In genomic region chr4:101527186-101527585, GRCh38 we compare ENCODE assay signal across 9 cellular contexts.
DNase-seq lines count a peak whose midpoint lies in the region; TF ChIP-seq lines count a peak whose summit lies in the region.
"Had no signal": no experiment of that assay in that cellular context is flagged by ENCODE, and none has a peak within 500 bp of the region (broad histone marks: within the 10 kb centered on the region; RNA-seq: fewer than 3 reads in every experiment).

No MANE protein-coding gene starts in this region.

- CTCF ChIA-PET in CD4-positive, alpha-beta memory T cell (lab: Charles Lee; ENCODE audit: partially characterized antibody), result interaction anchor here (1.9 kb wide), 1 partner anchor 1434 kb away, joined by 6 read pairs; no protein-coding TSS in a partner anchor

- H3K9me2 ChIP-seq in GM23248 (ENCODE audit: insufficient read depth), result no peaks in the 10 kb centered on the region

- no peaks in the 10 kb centered on the region for H3K36me3 ChIP-seq in CD4-positive, alpha-beta memory T cell (ENCODE audit: insufficient read depth, low read length)
- no peaks in the 10 kb centered on the region for H3K36me3 ChIP-seq in GM23248 (ENCODE audit: low read depth)
- no peaks in the 10 kb centered on the region for H3K36me3 ChIP-seq in SJCRH30
- H3K36me3 ChIP-seq: neutrophil had no signal

- POLR2A ChIA-PET in CD4-positive, alpha-beta memory T cell (lab: Charles Lee; ENCODE audit: partially characterized antibody), result interaction anchor here (0.6 to 1.9 kb wide), 3 partner anchors 109 to 939 kb away, joined by 4 to 6 read pairs (median 4); partner anchors contain the start of gene PPP3CA

- H3K9ac ChIP-seq in GM23248, result no peak overlapping the region

- H3K4me1 Mint-ChIP-seq in CD4-positive, alpha-beta memory T cell, result peaks cover 10 to 21% (median 10%) of the 10 kb centered on the region in 4 donors

- peak overlapping the region in 4 of 8 donors; percentile 2 to 52 (median 4) for H3K4me3 Mint-ChIP-seq in CD4-positive, alpha-beta memory T cell

- H3K27me3 ChIP-seq in CD4-positive, alpha-beta memory T cell (ENCODE audit: insufficient read depth, low read length), result no peaks in the 10 kb centered on the region
- H3K27me3 ChIP-seq in GM23248 (replicated peaks; ENCODE audit: insufficient read depth) (0 out of 2 replicates have a peak, but pooled peaks cover 8% of the 10 kb centered on the region), SJCRH30 (no peaks in the 10 kb centered on the region)
- H3K27me3 ChIP-seq: neutrophil had no signal

- H3K27ac ChIP-seq in CD4-positive, alpha-beta memory T cell (ENCODE audit: low read depth, low read length), result no peak overlapping the region
- H3K27ac ChIP-seq in GM23248 (no peak overlapping the region), SJCRH30 (no peak overlapping the region)
- H3K27ac ChIP-seq: neutrophil had no signal

- peak; percentile 77 to 86 (median 80) for DNase-seq in CD4-positive, alpha-beta memory T cell
- peak; percentile 10 for DNase-seq in GM23248
- DNase-seq in T-helper 22 cell (ENCODE audit: low read depth), result peak; percentile 14
- DNase-seq in epithelial cell of esophagus (ENCODE audit: low read depth), result peak; percentile 48
- DNase-seq in SJCRH30, result no peak
- no peak for DNase-seq in medulla oblongata (ENCODE audit: extremely low spot score)
- DNase-seq in pons (ENCODE audit: low spot score), result no peak
- no peak for DNase-seq in NCI-H1105 (lab: John Stamatoyannopoulos, UW)

- H3K4me3 ChIP-seq in CD4-positive, alpha-beta memory T cell (ENCODE audit: low read length in 2 of 2), result no peak overlapping the region
- H3K4me3 ChIP-seq in GM23248 (no peak overlapping the region), epithelial cell of esophagus (ENCODE audit: low read length) (no peak overlapping the region), SJCRH30 (no peak overlapping the region)

- in situ Hi-C loops in GM23248 (cut with MboI), result no loop called here

- H3K27ac Mint-ChIP-seq in CD4-positive, alpha-beta memory T cell, result peak overlapping the region; percentile 4 to 91 (median 49)

- H3K4me2 ChIP-seq in GM23248 (ENCODE audit: unreplicated experiment), result no peak overlapping the region

- H3K36me3 Mint-ChIP-seq in CD4-positive, alpha-beta memory T cell, result no peaks in the 10 kb centered on the region

- H3K27me3 Mint-ChIP-seq in CD4-positive, alpha-beta memory T cell, result peaks cover 2 to 3% of the 10 kb centered on the region in 2 donors

- H3K9me3 Mint-ChIP-seq in CD4-positive, alpha-beta memory T cell, result peaks cover 0 to 3% (median 0%) of the 10 kb centered on the region in 8 donors

- whole genome bisulfite sequencing in GM23248 (ENCODE audit: low coverage in 1 of 2, low lambda C conversion rate in 2 of 2, missing lambda C conversion rate in 2 of 2), 2 experiments, result 33 to 34% methylated on average over 2 of the region's 2 CpGs

- intact Hi-C loops in CD4-positive, alpha-beta memory T cell (cut with micrococcal nuclease), result loop anchor here (2.0 to 5.0 kb wide), 3 partner anchors 108 to 360 kb away; partner anchors contain the start of gene PPP3CA

- no peaks in the 10 kb centered on the region for H4K20me1 ChIP-seq in GM23248 (ENCODE audit: insufficient read depth)

- no peaks in the 10 kb centered on the region for H3K79me2 ChIP-seq in GM23248 (ENCODE audit: insufficient read depth)

- H3F3A ChIP-seq in GM23248 (ENCODE audit: insufficient read depth), result no peaks in the 10 kb centered on the region

- H3K9me3 ChIP-seq in CD4-positive, alpha-beta memory T cell (ENCODE audit: control insufficient read depth in 1 of 2, low read length in 2 of 2), result no peaks in the 10 kb centered on the region
- H3K9me3 ChIP-seq in GM23248 (ENCODE audit: low read depth), result no peaks in the 10 kb centered on the region
- H3K9me3 ChIP-seq in SJCRH30 (replicated peaks), result no peaks in the 10 kb centered on the region
- H3K9me3 ChIP-seq: neutrophil had no signal

- no peak for TF ChIP-seq CTCF in epithelial cell of esophagus (IDR thresholded peaks at IDR 0.05; ENCODE audit: insufficient read depth, low read depth, low read length, missing control alignments)

- no peak overlapping the region for H2AFZ ChIP-seq in GM23248

- H3K4me1 ChIP-seq in CD4-positive, alpha-beta memory T cell (ENCODE audit: insufficient read depth, low read length), result peaks cover 17% of the 10 kb centered on the region
- no peaks in the 10 kb centered on the region for H3K4me1 ChIP-seq in GM23248 (ENCODE audit: insufficient read depth)
- no peaks in the 10 kb centered on the region for H3K4me1 ChIP-seq in SJCRH30

Comparison
In these comparisons a context has a peak if more than half of its experiments do, and no peak if none do; other contexts are left out.
1. DNase-seq: peak in CD4-positive, alpha-beta memory T cell (5 of 5), GM23248 (single experiment), T-helper 22 cell (single experiment) and epithelial cell of esophagus (single experiment); none in SJCRH30 (0 of 2), medulla oblongata (single experiment), pons (single experiment) and NCI-H1105 (single experiment).